Comparison of ENCODE assay signal across 22 cellular contexts in genomic region chr17:73711916-73712315, GRCh38.
A peak's percentile ranks its signal among the peaks of the same experiment; 100 is the strongest.
DNase-seq lines count a peak whose midpoint lies in the region; FAIRE-seq and TF ChIP-seq lines count a peak whose summit lies in the region.
"Had no signal": no experiment of that assay in that cellular context is flagged by ENCODE, and none has a peak within 500 bp of the region (broad histone marks: within the 10 kb centered on the region; RNA-seq: fewer than 3 reads in every experiment).

No MANE protein-coding gene starts in this region.

- H3K36me3 ChIP-seq in Loucy (ENCODE audit: insufficient read depth, low read length) (no peaks in the 10 kb centered on the region), neural progenitor cell (no peaks in the 10 kb centered on the region)

- no peaks in the 10 kb centered on the region for H3K27me3 ChIP-seq in Loucy (ENCODE audit: insufficient read depth, low read length, poor library complexity, severe bottlenecking)
- H3K27me3 ChIP-seq in neural progenitor cell, result peaks cover 17% of the 10 kb centered on the region

- H3K27ac ChIP-seq in neural progenitor cell, result no peak overlapping the region
- H3K27ac ChIP-seq: 22Rv1, A549 had no signal

- H4K20me1 ChIP-seq in Loucy (ENCODE audit: insufficient read depth, low read length, poor library complexity, severe bottlenecking), result no peaks in the 10 kb centered on the region
- no peaks in the 10 kb centered on the region for H4K20me1 ChIP-seq in neural progenitor cell (ENCODE audit: low read depth)

- H3K27me3 Mint-ChIP-seq in neural progenitor cell (ENCODE audit: insufficient read depth, low read depth), result peaks cover 14% of the 10 kb centered on the region
- H3K27me3 Mint-ChIP-seq: CD4-positive, alpha-beta T cell had no signal

- H3K4me2 ChIP-seq in Loucy (ENCODE audit: low read depth, low read length, poor library complexity, severe bottlenecking), result no peak overlapping the region
- H3K4me2 ChIP-seq in neural progenitor cell, result no peak overlapping the region
- H3K4me2 ChIP-seq: A549 had no signal

- DNase-seq in DMS 273 (lab: John Stamatoyannopoulos, UW; ENCODE audit: unreplicated experiment) (peak; percentile 11), DMS 273 treated with DMSO at 0.1 percent for 48 hours (lab: John Stamatoyannopoulos, UW) (no peak), neural progenitor cell (ENCODE audit: low spot score) (no peak), ecto neural progenitor cell (ENCODE audit: low spot score) (no peak), cerebellum (ENCODE audit: low spot score) (no peak), H4 (ENCODE audit: low spot score) (no peak), H54 (ENCODE audit: insufficient read length, low spot score) (no peak)
- DNase-seq: C1 segment of cervical spinal cord; CD4-positive, alpha-beta T cell; DMS53; DND-41; HCEC 1CT; IMR-90 had no signal

- no peaks in the 10 kb centered on the region for H3K9me3 ChIP-seq in Loucy (ENCODE audit: insufficient read depth, low read depth, low read length)
- no peaks in the 10 kb centered on the region for H3K9me3 ChIP-seq in neural progenitor cell (ENCODE audit: low read depth)

- H3K4me1 Mint-ChIP-seq in neural progenitor cell, result peaks cover 17% of the 10 kb centered on the region

- FAIRE-seq in H54 (lab: Jason Lieb, UNC), result no peak
- FAIRE-seq: A549, G401.6, GM12891, GM19239, H1, HTR-8/SVneo, K562 had no signal

- TF ChIP-seq CTCF in Loucy (conservative IDR thresholded peaks at IDR 0.05; ENCODE audit: low read length) (no peak), neural progenitor cell (IDR thresholded peaks at IDR 0.05) (no peak)

- no peaks in the 10 kb centered on the region for H3K36me3 Mint-ChIP-seq in neural progenitor cell

- H3K9ac ChIP-seq in Loucy (ENCODE audit: low read depth, low read length, poor library complexity, severe bottlenecking) (peak overlapping the region; percentile 1), neural progenitor cell (no peak overlapping the region)

- no peak for TF ChIP-seq POLR2A in H54 (IDR thresholded peaks at IDR 0.05; ENCODE audit: low read depth, low read length)

- H3F3A ChIP-seq in Loucy (ENCODE audit: low read depth) (no peaks in the 10 kb centered on the region), neural progenitor cell (ENCODE audit: low read depth) (no peaks in the 10 kb centered on the region)

- H3K27ac Mint-ChIP-seq in neural progenitor cell, result peak overlapping the region; percentile 46
- H3K27ac Mint-ChIP-seq: CD4-positive, alpha-beta T cell had no signal

- H3K4me3 Mint-ChIP-seq in neural progenitor cell, result no peak overlapping the region
- H3K4me3 Mint-ChIP-seq: CD4-positive, alpha-beta T cell had no signal

- H2AFZ ChIP-seq in Loucy (ENCODE audit: low read length), result no peak overlapping the region
- H2AFZ ChIP-seq in neural progenitor cell (replicated peaks), result no peak overlapping the region

- H3K4me3 ChIP-seq in Loucy (ENCODE audit: low read length, poor library complexity, severe bottlenecking), result no peak overlapping the region
- H3K4me3 ChIP-seq in neural progenitor cell, result no peak overlapping the region
- H3K4me3 ChIP-seq: A549, K562 had no signal

- H3K4me1 ChIP-seq in Loucy (ENCODE audit: insufficient read depth, low read length, poor library complexity, severe bottlenecking) (peaks cover 18% of the 10 kb centered on the region), neural progenitor cell (peaks cover 11% of the 10 kb centered on the region)
- H3K4me1 ChIP-seq: A549 had no signal

- H3K79me2 ChIP-seq in Loucy (ENCODE audit: insufficient read depth, low read length) (no peaks in the 10 kb centered on the region), neural progenitor cell (ENCODE audit: low read depth) (no peaks in the 10 kb centered on the region)

- no peaks in the 10 kb centered on the region for H3K9me2 ChIP-seq in Loucy (replicated peaks; ENCODE audit: low read depth, low read length)

- H3K9me3 Mint-ChIP-seq in neural progenitor cell, result peaks cover 7% of the 10 kb centered on the region
- H3K9me3 Mint-ChIP-seq: CD4-positive, alpha-beta T cell had no signal
